11 cellular contexts compared by ENCODE assay signal in genomic region chr15:53498996-53499395, GRCh38.
"Had no signal": no experiment of that assay in that cellular context is flagged by ENCODE, and none has a peak within 500 bp of the region (broad histone marks: within the 10 kb centered on the region; RNA-seq: fewer than 3 reads in every experiment).

No MANE protein-coding gene starts in this region.

- ATAC-seq: GM23338, HCT116 had no signal

- H3K36me3 ChIP-seq: HAP-1 had no signal

- H3K4me1 Mint-ChIP-seq: GM23338, H9 had no signal

- H3K9ac ChIP-seq: GM23248 had no signal

- H3K4me2 ChIP-seq: GM23338 had no signal

- H3K4me1 ChIP-seq: HAP-1 had no signal

- H3K4me3 ChIP-seq: GM23248, GM23338, HAP-1 had no signal

- DNase-seq: GM23248, GOT3, H7, H9, HCEC 1CT, HFFc6 had no signal

- H3K9me3 Mint-ChIP-seq: GM23338, H9 had no signal

- H3K27ac ChIP-seq: GM23248 had no signal

- FAIRE-seq: H1, H54 had no signal

- H3K9me3 ChIP-seq: HAP-1 had no signal

- H3K4me3 Mint-ChIP-seq: GM23338, H9, HFFc6 had no signal

- H2AFZ ChIP-seq: GM23248, GM23338 had no signal

- H3K27ac Mint-ChIP-seq: GM23338, H9, HFFc6 had no signal
